ENCODE assay signal across 9 cellular contexts in the genomic region with DNA sequence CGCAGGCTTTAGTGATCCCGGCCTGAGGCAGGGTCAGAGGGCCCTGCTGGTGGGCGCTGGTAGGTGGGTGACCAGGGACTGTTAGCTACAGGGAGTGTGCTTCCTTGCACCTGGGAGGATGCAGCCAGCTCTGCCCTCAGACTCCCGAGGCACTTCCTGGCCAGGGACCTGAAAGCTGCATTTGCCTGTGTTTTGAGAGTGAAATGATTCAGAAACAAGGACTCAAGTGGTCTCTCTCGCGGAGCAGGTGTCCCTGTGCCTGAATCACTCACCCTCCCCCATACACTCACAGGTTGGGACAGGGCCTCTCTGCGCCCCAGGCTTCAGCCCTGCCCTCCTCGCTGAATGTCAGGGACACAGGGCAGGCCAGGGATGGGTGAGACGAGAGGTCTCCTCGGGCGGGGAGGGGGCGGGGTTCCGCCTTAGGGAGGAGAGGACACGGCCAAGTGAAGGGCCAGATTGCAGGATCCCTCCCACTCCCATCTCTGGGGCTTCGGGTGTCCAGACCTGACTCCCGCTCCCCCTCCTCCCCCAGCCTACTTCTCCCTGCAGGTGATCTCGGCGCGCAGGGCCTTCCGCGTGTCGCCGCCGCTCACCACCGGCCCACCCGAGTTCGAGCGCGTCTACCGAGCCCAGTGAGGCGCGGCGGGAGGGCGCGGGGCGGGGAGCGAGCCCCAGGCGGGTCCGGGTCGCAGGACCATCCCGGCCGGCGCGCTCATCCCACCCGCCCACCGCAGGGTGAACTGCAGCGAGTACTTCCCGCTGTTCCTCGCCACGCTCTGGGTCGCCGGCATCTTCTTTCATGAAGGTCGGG. TPM values are rescaled to one million over a fixed set of nuclear protein-coding genes. Genes with fewer than 3 reads are reported as not detected.
DNase-seq lines count a peak whose midpoint lies in the region; ATAC-seq and TF ChIP-seq lines count a peak whose summit lies in the region.
"Had no signal": no experiment of that assay in that cellular context is flagged by ENCODE, and none has a peak within 500 bp of the region (broad histone marks: within the 10 kb centered on the region; RNA-seq: fewer than 3 reads in every experiment).

No MANE protein-coding gene starts in this region.

- peaks cover 31 to 34% of the 10 kb centered on the region in 2 donors for H3K4me1 Mint-ChIP-seq in effector memory CD8-positive, alpha-beta T cell (ENCODE audit: low read depth in 2 of 2)
- H3K4me1 Mint-ChIP-seq in natural killer cell treated with Interleukin-12 subunit alpha and Interleukin-12 subunit beta and Interleukin-15 and Interleukin-18, amount 100 ng/mL, for 72 hours (ENCODE audit: low read depth in 2 of 2) = peaks cover 23 to 26% of the 10 kb centered on the region in 2 donors

- intact Hi-C loops in Panc1 (cut with micrococcal nuclease; ENCODE audit: unreplicated experiment) = no loop called here

- no peaks in the 10 kb centered on the region for H3K27me3 Mint-ChIP-seq in effector memory CD8-positive, alpha-beta T cell
- no peaks in the 10 kb centered on the region for H3K27me3 Mint-ChIP-seq in natural killer cell treated with Interleukin-12 subunit alpha and Interleukin-12 subunit beta and Interleukin-15 and Interleukin-18, amount 100 ng/mL, for 72 hours

- in situ Hi-C loops in HAP-1 (cut with MboI; ENCODE audit: low sequenced_read_pairs) = no loop called here
- in situ Hi-C loops in Panc1 (cut with HindIII; ENCODE audit: low pct_unique_long_range_greater_than_20kb, low sequenced_read_pairs) = no loop called here

- POLR2A ChIA-PET in Panc1 (lab: Charles Lee) = interaction anchor here (0.6 kb wide), 2 partner anchors 24 to 35 kb away, joined by 3 to 15 read pairs; no protein-coding TSS in a partner anchor

- H3K4me1 ChIP-seq in HAP-1 = peaks cover 10% of the 10 kb centered on the region
- H3K4me1 ChIP-seq in Panc1 (ENCODE audit: control insufficient read depth, insufficient read depth, low read length) = peaks cover 9% of the 10 kb centered on the region

- peak overlapping the region in 1 of 2 donors; percentile 97 for H3K27ac Mint-ChIP-seq in effector memory CD8-positive, alpha-beta T cell
- H3K27ac Mint-ChIP-seq in natural killer cell treated with Interleukin-12 subunit alpha and Interleukin-12 subunit beta and Interleukin-15 and Interleukin-18, amount 100 ng/mL, for 72 hours = no peak overlapping the region

- no peak for TF ChIP-seq CTCF in Panc1 (IDR thresholded peaks at IDR 0.05)

- DNase-seq in COR-L47 (lab: John Stamatoyannopoulos, UW) (peak; percentile 31), HAP-1 (ENCODE audit: low spot score in 2 of 2) (peak in 1 of 2 experiments; percentile 70), Panc1 (ENCODE audit: low read depth, low spot score) (no peak), foreskin melanocyte (no peak)
- DNase-seq in effector memory CD8-positive, alpha-beta T cell = no peak
- no peak for DNase-seq in natural killer cell treated with Interleukin-12 subunit alpha and Interleukin-12 subunit beta and Interleukin-15 and Interleukin-18, amount 100 ng/mL, for 72 hours (ENCODE audit: low spot score)

- H3K27me3 ChIP-seq in HAP-1 (ENCODE audit: low read depth) (no peaks in the 10 kb centered on the region), Panc1 (ENCODE audit: control insufficient read depth, insufficient read depth, low read length) (no peaks in the 10 kb centered on the region)

- H3K9me3 Mint-ChIP-seq in effector memory CD8-positive, alpha-beta T cell = no peaks in the 10 kb centered on the region
- no peaks in the 10 kb centered on the region for H3K9me3 Mint-ChIP-seq in natural killer cell treated with Interleukin-12 subunit alpha and Interleukin-12 subunit beta and Interleukin-15 and Interleukin-18, amount 100 ng/mL, for 72 hours

- ATAC-seq in Panc1 (peak; percentile 11), GM18519 (IDR thresholded peaks at IDR 0.05; ENCODE audit: low FRiP score, unreplicated experiment) (no peak), HG02763 (IDR thresholded peaks at IDR 0.05; ENCODE audit: unreplicated experiment) (no peak)
- no peak for ATAC-seq in effector memory CD8-positive, alpha-beta T cell (replicated peaks)
- ATAC-seq in natural killer cell treated with Interleukin-12 subunit alpha and Interleukin-12 subunit beta and Interleukin-15 and Interleukin-18, amount 100 ng/mL, for 72 hours = no peak

- H3K9me3 ChIP-seq in HAP-1 (no peaks in the 10 kb centered on the region), Panc1 (ENCODE audit: control insufficient read depth, insufficient read depth, low read depth, low read length) (no peaks in the 10 kb centered on the region)

- CTCF ChIA-PET in Panc1 (lab: Charles Lee) = interaction anchor here (0.6 to 0.7 kb wide), 3 partner anchors 10 to 64 kb away, joined by 4 to 10 read pairs (median 4); no protein-coding TSS in a partner anchor

- peak overlapping the region; percentile 76 to 77 for H3K4me3 Mint-ChIP-seq in effector memory CD8-positive, alpha-beta T cell
- peak overlapping the region; percentile 70 for H3K4me3 Mint-ChIP-seq in natural killer cell treated with Interleukin-12 subunit alpha and Interleukin-12 subunit beta and Interleukin-15 and Interleukin-18, amount 100 ng/mL, for 72 hours

- peak overlapping the region; percentile 65 for H3K27ac ChIP-seq in Panc1 (ENCODE audit: low read length)

- H3K36me3 Mint-ChIP-seq in effector memory CD8-positive, alpha-beta T cell (ENCODE audit: insufficient read depth) = peaks cover 44% of the 10 kb centered on the region
- peaks cover 5% of the 10 kb centered on the region for H3K36me3 Mint-ChIP-seq in natural killer cell treated with Interleukin-12 subunit alpha and Interleukin-12 subunit beta and Interleukin-15 and Interleukin-18, amount 100 ng/mL, for 72 hours

- BruUV-seq in Panc1 (replicated peaks; lab: Mats Ljungman, UMichigan) = no TSS peak

- H3K4me3 ChIP-seq in HAP-1 = peak overlapping the region; percentile 42
- peak overlapping the region; percentile 55 to 65 for H3K4me3 ChIP-seq in Panc1 (ENCODE audit: low read depth in 2 of 2, low read length in 2 of 2)

- H3K36me3 ChIP-seq in HAP-1 (replicated peaks) (peaks cover 38% of the 10 kb centered on the region), Panc1 (ENCODE audit: control insufficient read depth, insufficient read depth, low read length) (peaks cover 4% of the 10 kb centered on the region)

RNA-seq across cellular contexts. Expression of gene LTC4S, which starts 1.5 kb away (rescaled TPM):
- 0.69 TPM for total RNA-seq in Panc1 (2021; ENCODE audit: unreplicated experiment)
- polyA plus RNA-seq in Panc1 (2012; ENCODE audit: insufficient read length) = 1.2 TPM
- total RNA-seq in natural killer cell treated with Interleukin-12 subunit alpha and Interleukin-12 subunit beta and Interleukin-15 and Interleukin-18, amount 100 ng/mL, for 72 hours = 1 to 10 TPM; 2.9 to 4.0 TPM
- total RNA-seq: SK-MEL-5 had no signal

RNA-seq across cellular contexts. Expression of gene MGAT4B, which starts 11.4 kb away (rescaled TPM):
- total RNA-seq in Panc1 (2021; ENCODE audit: unreplicated experiment) = 406 TPM
- polyA plus RNA-seq in Panc1 (2012; ENCODE audit: insufficient read length) = 616 TPM
- total RNA-seq in natural killer cell treated with Interleukin-12 subunit alpha and Interleukin-12 subunit beta and Interleukin-15 and Interleukin-18, amount 100 ng/mL, for 72 hours = 100 to 1,000 TPM in 1 of 2 donors, 10 to 100 TPM in 1; 73.2 to 105 TPM

RNA-seq across cellular contexts. Expression of gene SQSTM1, which starts 25.4 kb away (rescaled TPM):
- total RNA-seq in Panc1 (2021; ENCODE audit: unreplicated experiment) = 985 TPM
- 958 TPM for polyA plus RNA-seq in Panc1 (2012; ENCODE audit: insufficient read length)
- 100 to 1,000 TPM; 218 to 332 TPM for total RNA-seq in natural killer cell treated with Interleukin-12 subunit alpha and Interleukin-12 subunit beta and Interleukin-15 and Interleukin-18, amount 100 ng/mL, for 72 hours
